Comparison of ENCODE assay signal across 2 cellular contexts in the genomic region with DNA sequence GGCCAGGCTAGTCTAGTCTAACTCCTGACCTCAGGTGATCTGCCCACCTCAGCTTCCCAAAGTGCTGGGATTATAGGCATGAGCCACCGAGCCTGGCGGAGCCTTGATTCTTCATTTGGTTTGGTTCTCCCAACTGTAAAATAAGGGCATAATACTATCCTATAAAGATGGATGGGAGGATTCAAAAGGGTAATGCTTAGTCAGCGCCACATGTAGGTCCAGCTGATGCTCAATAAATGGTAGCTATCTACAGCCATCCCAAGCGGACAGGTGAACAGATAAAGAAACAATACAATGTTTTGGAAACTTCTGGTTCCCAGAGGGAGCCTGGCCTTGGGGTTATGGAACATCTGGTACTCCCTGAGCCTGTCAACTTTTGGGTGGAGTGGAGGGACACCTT.
TF ChIP-seq lines count a peak whose summit lies in the region.

No MANE protein-coding gene starts in this region.

TF ChIP-seq in A549, 52 proteins besides CTCF, POLR2A, EP300 and RAD21:
- TF ChIP-seq MAFK (IDR thresholded peaks at IDR 0.05; ENCODE audit: partially characterized antibody) (peak; percentile 54), RARB (CRISPR knock-in tag; IDR thresholded peaks at IDR 0.05) (no peak)

TF ChIP-seq in HepG2, 621 proteins besides CTCF, POLR2A, EP300 and RAD21:
- no peak for TF ChIP-seq CCDC6 (CRISPR knock-in tag; IDR thresholded peaks at IDR 0.05)
- TF ChIP-seq, protein P1, sequence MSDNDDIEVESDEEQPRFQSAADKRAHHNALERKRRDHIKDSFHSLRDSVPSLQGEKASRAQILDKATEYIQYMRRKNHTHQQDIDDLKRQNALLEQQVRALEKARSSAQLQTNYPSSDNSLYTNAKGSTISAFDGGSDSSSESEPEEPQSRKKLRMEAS (IDR thresholded peaks at IDR 0.05) = no peak
- no peak for TF ChIP-seq ZNF180 (CRISPR knock-in tag; IDR thresholded peaks at IDR 0.05; ENCODE audit: borderline replicate concordance, low read depth)
- TF ChIP-seq, protein P2, sequence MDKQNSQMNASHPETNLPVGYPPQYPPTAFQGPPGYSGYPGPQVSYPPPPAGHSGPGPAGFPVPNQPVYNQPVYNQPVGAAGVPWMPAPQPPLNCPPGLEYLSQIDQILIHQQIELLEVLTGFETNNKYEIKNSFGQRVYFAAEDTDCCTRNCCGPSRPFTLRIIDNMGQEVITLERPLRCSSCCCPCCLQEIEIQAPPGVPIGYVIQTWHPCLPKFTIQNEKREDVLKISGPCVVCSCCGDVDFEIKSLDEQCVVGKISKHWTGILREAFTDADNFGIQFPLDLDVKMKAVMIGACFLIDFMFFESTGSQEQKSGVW (CRISPR knock-in tag; IDR thresholded peaks at IDR 0.05; ENCODE audit: borderline replicate concordance) = no peak
- no peak for TF ChIP-seq ADNP (CRISPR knock-in tag; IDR thresholded peaks at IDR 0.05)
- TF ChIP-seq, protein P3, sequence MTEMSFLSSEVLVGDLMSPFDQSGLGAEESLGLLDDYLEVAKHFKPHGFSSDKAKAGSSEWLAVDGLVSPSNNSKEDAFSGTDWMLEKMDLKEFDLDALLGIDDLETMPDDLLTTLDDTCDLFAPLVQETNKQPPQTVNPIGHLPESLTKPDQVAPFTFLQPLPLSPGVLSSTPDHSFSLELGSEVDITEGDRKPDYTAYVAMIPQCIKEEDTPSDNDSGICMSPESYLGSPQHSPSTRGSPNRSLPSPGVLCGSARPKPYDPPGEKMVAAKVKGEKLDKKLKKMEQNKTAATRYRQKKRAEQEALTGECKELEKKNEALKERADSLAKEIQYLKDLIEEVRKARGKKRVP (CRISPR knock-in tag; IDR thresholded peaks at IDR 0.05) = no peak
- no peak for TF ChIP-seq KLF11 (CRISPR knock-in tag; IDR thresholded peaks at IDR 0.05)
- TF ChIP-seq ZNF12 (CRISPR knock-in tag; IDR thresholded peaks at IDR 0.05) = no peak
- TF ChIP-seq MAFF (IDR thresholded peaks at IDR 0.05; ENCODE audit: low read depth, low read length) = peak; percentile 35; the same call in 1 of the 2 replicates
- TF ChIP-seq MAFK (conservative IDR thresholded peaks at IDR 0.05 in 1 of 2, IDR thresholded peaks at IDR 0.05 in 1 of 2; ENCODE audit: low read length in 2 of 2) = peak; percentile 37 to 66; a peak in 3 of 4 replicates
